Comparison of ENCODE assay signal across 8 cellular contexts in the genomic region with DNA sequence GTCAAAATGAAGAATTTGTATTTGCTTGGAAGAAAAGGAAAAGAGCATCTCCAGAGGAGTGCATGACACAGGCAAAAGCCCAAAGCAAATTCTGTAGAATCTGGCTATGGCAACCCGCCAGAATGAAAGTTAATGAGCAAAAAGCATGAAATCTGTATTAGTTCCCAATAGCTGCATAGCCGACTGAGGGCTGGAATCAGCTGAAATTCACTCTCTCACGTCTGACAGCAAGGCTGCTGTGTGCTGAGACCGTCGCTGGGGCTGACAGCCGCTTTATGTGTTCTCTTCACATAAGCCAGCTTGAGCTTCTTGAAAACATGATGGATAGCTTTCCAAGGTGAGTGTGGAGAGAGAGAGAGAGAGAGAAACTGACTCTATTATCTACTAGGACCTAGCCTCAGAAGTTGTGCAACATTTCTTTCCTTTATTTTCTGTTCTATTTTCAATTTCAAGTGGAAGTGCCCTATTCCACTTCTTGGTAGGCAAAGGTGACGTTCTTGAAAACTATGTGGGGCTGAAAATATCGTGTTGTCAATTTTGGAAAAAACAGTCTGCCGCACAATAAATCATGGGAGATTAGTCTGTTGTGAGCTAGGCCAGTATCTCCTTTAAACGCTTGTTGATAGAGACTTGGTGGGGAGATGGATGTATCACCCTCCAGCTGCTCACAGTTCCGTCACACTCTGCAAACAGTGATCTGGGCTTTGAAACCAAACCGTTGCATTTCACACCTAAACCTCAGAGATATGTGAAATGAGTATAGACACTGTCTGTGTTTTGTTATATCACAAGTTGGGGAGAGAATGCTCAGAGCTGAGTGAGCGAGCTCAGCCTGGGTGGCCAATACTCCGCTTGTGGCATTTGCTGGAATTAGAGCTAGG.
DNase-seq lines count a peak whose midpoint lies in the region; ATAC-seq lines count a peak whose summit lies in the region.

No MANE protein-coding gene starts in this region.

- peak overlapping the region; percentile 60 for H3K4me3 ChIP-seq in CD4-positive, CD25-positive, alpha-beta regulatory T cell (ENCODE audit: low read depth, low read length)

- H3K9me3 ChIP-seq in CD4-positive, CD25-positive, alpha-beta regulatory T cell (ENCODE audit: control insufficient read depth in 2 of 2, low read length in 2 of 2), result no peaks in the 10 kb centered on the region

- peak in 2 of 3 donors; percentile 63 to 71 for DNase-seq in CD4-positive, CD25-positive, alpha-beta regulatory T cell
- DNase-seq in activated naive CD4-positive, alpha-beta T cell treated with anti-CD3 and anti-CD28 coated beads, Interleukin-2, amount 10 ng/mL, durations not matched to agents 7 days and 5 days, result no peak
- DNase-seq in sciatic nerve (ENCODE audit: low spot score), result no peak
- DNase-seq in NCI-H2171 treated with DMSO at 0.1 percent for 48 hours (lab: John Stamatoyannopoulos, UW), result no peak
- no peak for DNase-seq in COR-L47 (lab: John Stamatoyannopoulos, UW)
- DNase-seq in iPS-NIHi11 (ENCODE audit: low spot score), result no peak

- peaks cover 19% of the 10 kb centered on the region for H3K4me1 ChIP-seq in CD4-positive, CD25-positive, alpha-beta regulatory T cell (ENCODE audit: control insufficient read depth, insufficient read depth, low read length, poor library complexity, severe bottlenecking)

- H3K4me1 Mint-ChIP-seq in CD4-positive, CD25-positive, alpha-beta regulatory T cell, result peaks cover 5 to 30% (median 25%) of the 10 kb centered on the region in 4 donors
- H3K4me1 Mint-ChIP-seq in activated naive CD4-positive, alpha-beta T cell treated with anti-CD3 and anti-CD28 coated beads, Interleukin-2, amount 10 ng/mL, durations not matched to agents 7 days and 5 days, result peaks cover 13% of the 10 kb centered on the region

- H3K36me3 ChIP-seq in CD4-positive, CD25-positive, alpha-beta regulatory T cell (ENCODE audit: control insufficient read depth, insufficient read depth, low read length), result no peaks in the 10 kb centered on the region

- H3K27me3 ChIP-seq in CD4-positive, CD25-positive, alpha-beta regulatory T cell (ENCODE audit: control insufficient read depth, insufficient read depth, low read length), result no peaks in the 10 kb centered on the region

- peak overlapping the region; percentile 67 to 82 (median 80) for H3K4me3 Mint-ChIP-seq in CD4-positive, CD25-positive, alpha-beta regulatory T cell
- no peak overlapping the region for H3K4me3 Mint-ChIP-seq in activated naive CD4-positive, alpha-beta T cell treated with anti-CD3 and anti-CD28 coated beads, Interleukin-2, amount 10 ng/mL, durations not matched to agents 7 days and 5 days

- peak; percentile 82 to 88 for ATAC-seq in CD4-positive, CD25-positive, alpha-beta regulatory T cell (ENCODE audit: low read depth in 2 of 2)
- ATAC-seq in GM19395 (IDR thresholded peaks at IDR 0.05; ENCODE audit: unreplicated experiment), result peak; percentile 98
- ATAC-seq in HG03342 (IDR thresholded peaks at IDR 0.05; ENCODE audit: unreplicated experiment), result peak; percentile 97
- peak; percentile 38 for ATAC-seq in sciatic nerve

- CTCF ChIA-PET in activated naive CD4-positive, alpha-beta T cell treated with anti-CD3 and anti-CD28 coated beads, Interleukin-2, amount 10 ng/mL, durations not matched to agents 7 days and 5 days (lab: Charles Lee), result interaction anchor here (0.6 to 0.8 kb wide), 3 partner anchors 30 to 960 kb away, joined by 3 read pairs; no protein-coding TSS in a partner anchor

- peaks cover 0 to 2% (median 0%) of the 10 kb centered on the region in 7 donors for H3K9me3 Mint-ChIP-seq in CD4-positive, CD25-positive, alpha-beta regulatory T cell
- no peaks in the 10 kb centered on the region for H3K9me3 Mint-ChIP-seq in activated naive CD4-positive, alpha-beta T cell treated with anti-CD3 and anti-CD28 coated beads, Interleukin-2, amount 10 ng/mL, durations not matched to agents 7 days and 5 days

- H3K27ac Mint-ChIP-seq in CD4-positive, CD25-positive, alpha-beta regulatory T cell, result peak overlapping the region; percentile 56 to 89 (median 77)
- H3K27ac Mint-ChIP-seq in activated naive CD4-positive, alpha-beta T cell treated with anti-CD3 and anti-CD28 coated beads, Interleukin-2, amount 10 ng/mL, durations not matched to agents 7 days and 5 days, result peak overlapping the region; percentile 47

- peak overlapping the region; percentile 71 for H3K27ac ChIP-seq in CD4-positive, CD25-positive, alpha-beta regulatory T cell (ENCODE audit: insufficient read depth, low read length, poor library complexity, severe bottlenecking)

- no peaks in the 10 kb centered on the region for H3K27me3 Mint-ChIP-seq in CD4-positive, CD25-positive, alpha-beta regulatory T cell
- no peaks in the 10 kb centered on the region for H3K27me3 Mint-ChIP-seq in activated naive CD4-positive, alpha-beta T cell treated with anti-CD3 and anti-CD28 coated beads, Interleukin-2, amount 10 ng/mL, durations not matched to agents 7 days and 5 days

- H3K36me3 Mint-ChIP-seq in CD4-positive, CD25-positive, alpha-beta regulatory T cell, result no peaks in the 10 kb centered on the region
- no peaks in the 10 kb centered on the region for H3K36me3 Mint-ChIP-seq in activated naive CD4-positive, alpha-beta T cell treated with anti-CD3 and anti-CD28 coated beads, Interleukin-2, amount 10 ng/mL, durations not matched to agents 7 days and 5 days

- intact Hi-C loops in sciatic nerve (cut with DNase I), result no loop called here

Comparison
In these comparisons a context has a peak if more than half of its experiments do, and no peak if none do; other contexts are left out.
1. ATAC-seq: peak in every context shown above with its lines; median percentile 98 in GM19395; 97 in HG03342; 85 in CD4-positive, CD25-positive, alpha-beta regulatory T cell; 38 in sciatic nerve.
2. DNase-seq: peak in CD4-positive, CD25-positive, alpha-beta regulatory T cell (2 of 3); none in activated naive CD4-positive, alpha-beta T cell treated with anti-CD3 and anti-CD28 coated beads, Interleukin-2, amount 10 ng/mL, durations not matched to agents 7 days and 5 days (single experiment), sciatic nerve (single experiment), NCI-H2171 treated with DMSO at 0.1 percent for 48 hours (single experiment), COR-L47 (single experiment) and iPS-NIHi11 (single experiment).